Comparison of ENCODE assay signal across 16 cellular contexts in the genomic region with DNA sequence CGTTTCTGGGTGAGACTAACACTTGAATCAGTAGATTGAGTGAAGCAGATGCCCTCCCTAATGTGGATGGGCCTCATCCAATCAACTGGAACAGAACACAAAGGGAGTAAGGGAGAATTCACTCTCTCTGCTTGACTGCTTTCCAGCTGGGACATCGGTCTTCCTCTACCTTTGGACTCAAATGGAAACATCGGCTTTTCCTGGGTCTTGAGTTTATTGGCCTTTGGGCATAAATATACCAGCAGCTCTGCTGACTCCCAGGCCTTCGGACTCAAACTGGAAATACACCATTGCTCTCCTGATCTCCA.
DNase-seq lines count a peak whose midpoint lies in the region; ATAC-seq and TF ChIP-seq lines count a peak whose summit lies in the region.
"Had no signal": no experiment of that assay in that cellular context is flagged by ENCODE, and none has a peak within 500 bp of the region (broad histone marks: within the 10 kb centered on the region; RNA-seq: fewer than 3 reads in every experiment).

No MANE protein-coding gene starts in this region.

- DNase-seq in NCI-H1694 (lab: John Stamatoyannopoulos, UW), result peak; percentile 4
- no peak for DNase-seq in NCI-H1694 treated with DMSO at 0.1 percent for 48 hours (lab: John Stamatoyannopoulos, UW)
- peak; percentile 28 for DNase-seq in DMS53 treated with DMSO at 0.1 percent for 48 hours (lab: John Stamatoyannopoulos, UW; ENCODE audit: unreplicated experiment)
- DNase-seq in epithelial cell of proximal tubule (ENCODE audit: low read depth), result peak; percentile 61
- no peak for DNase-seq in nephron progenitor cell
- DNase-seq in ascending aorta (ENCODE audit: low spot score in 2 of 2), result no peak
- no peak for DNase-seq in GM19238 (ENCODE audit: insufficient read length, low spot score)
- DNase-seq: Calu3; CD8-positive, alpha-beta memory T cell; DMS 273 treated with DMSO at 0.1 percent for 48 hours; DMS79 treated with DMSO at 0.1 percent for 48 hours; EL had no signal

- TF ChIP-seq CTCF in epithelial cell of proximal tubule (conservative IDR thresholded peaks at IDR 0.05; ENCODE audit: low read depth, low read length) (no peak), nephron progenitor cell (IDR thresholded peaks at IDR 0.05) (no peak), ascending aorta (IDR thresholded peaks at IDR 0.05) (no peak)

- peaks cover 3% of the 10 kb centered on the region for H3K27me3 Mint-ChIP-seq in nephron progenitor cell (ENCODE audit: low read depth, poor library complexity)

- H3K4me3 ChIP-seq in epithelial cell of proximal tubule (ENCODE audit: low read depth, low read length), result no peak overlapping the region
- no peak overlapping the region for H3K4me3 ChIP-seq in ascending aorta
- H3K4me3 ChIP-seq: BLaER1, HAP-1 had no signal

- ATAC-seq in HG02763 (IDR thresholded peaks at IDR 0.05; ENCODE audit: unreplicated experiment), result no peak

- peaks cover 26% of the 10 kb centered on the region for H3K4me1 Mint-ChIP-seq in nephron progenitor cell
- H3K4me1 Mint-ChIP-seq: CD8-positive, alpha-beta memory T cell had no signal

- peaks cover 27% of the 10 kb centered on the region for H3K9me3 Mint-ChIP-seq in nephron progenitor cell

- H3K27ac Mint-ChIP-seq in nephron progenitor cell, result peak overlapping the region; percentile 96
- H3K27ac Mint-ChIP-seq: CD8-positive, alpha-beta memory T cell had no signal

- no peaks in the 10 kb centered on the region for H3K27me3 ChIP-seq in ascending aorta
- H3K27me3 ChIP-seq: BLaER1 had no signal

- H3K4me3 Mint-ChIP-seq in nephron progenitor cell, result peak overlapping the region; percentile 54
- H3K4me3 Mint-ChIP-seq: CD8-positive, alpha-beta memory T cell had no signal

- intact Hi-C loops in ascending aorta (cut with DNase I), result no loop called here

- H3K4me1 ChIP-seq in ascending aorta, result no peaks in the 10 kb centered on the region
- H3K4me1 ChIP-seq: BLaER1, HAP-1 had no signal

- no peak overlapping the region for H3K27ac ChIP-seq in ascending aorta
- H3K27ac ChIP-seq: 22Rv1, BLaER1 had no signal

- no peaks in the 10 kb centered on the region for H3K9me3 ChIP-seq in ascending aorta
- H3K9me3 ChIP-seq: HAP-1 had no signal

- peaks cover 10% of the 10 kb centered on the region for H3K36me3 Mint-ChIP-seq in nephron progenitor cell (ENCODE audit: low read depth)

- no peaks in the 10 kb centered on the region for H3K36me3 ChIP-seq in ascending aorta
- H3K36me3 ChIP-seq: BLaER1, HAP-1 had no signal

Comparison
In these comparisons a context has a peak if more than half of its experiments do, and no peak if none do; other contexts are left out.
1. DNase-seq: peak in NCI-H1694 (single experiment), DMS53 treated with DMSO at 0.1 percent for 48 hours (single experiment) and epithelial cell of proximal tubule (single experiment); none in NCI-H1694 treated with DMSO at 0.1 percent for 48 hours (single experiment), nephron progenitor cell (single experiment), ascending aorta (0 of 2) and GM19238 (single experiment).